9 cellular contexts compared by ENCODE assay signal in the genomic region with DNA sequence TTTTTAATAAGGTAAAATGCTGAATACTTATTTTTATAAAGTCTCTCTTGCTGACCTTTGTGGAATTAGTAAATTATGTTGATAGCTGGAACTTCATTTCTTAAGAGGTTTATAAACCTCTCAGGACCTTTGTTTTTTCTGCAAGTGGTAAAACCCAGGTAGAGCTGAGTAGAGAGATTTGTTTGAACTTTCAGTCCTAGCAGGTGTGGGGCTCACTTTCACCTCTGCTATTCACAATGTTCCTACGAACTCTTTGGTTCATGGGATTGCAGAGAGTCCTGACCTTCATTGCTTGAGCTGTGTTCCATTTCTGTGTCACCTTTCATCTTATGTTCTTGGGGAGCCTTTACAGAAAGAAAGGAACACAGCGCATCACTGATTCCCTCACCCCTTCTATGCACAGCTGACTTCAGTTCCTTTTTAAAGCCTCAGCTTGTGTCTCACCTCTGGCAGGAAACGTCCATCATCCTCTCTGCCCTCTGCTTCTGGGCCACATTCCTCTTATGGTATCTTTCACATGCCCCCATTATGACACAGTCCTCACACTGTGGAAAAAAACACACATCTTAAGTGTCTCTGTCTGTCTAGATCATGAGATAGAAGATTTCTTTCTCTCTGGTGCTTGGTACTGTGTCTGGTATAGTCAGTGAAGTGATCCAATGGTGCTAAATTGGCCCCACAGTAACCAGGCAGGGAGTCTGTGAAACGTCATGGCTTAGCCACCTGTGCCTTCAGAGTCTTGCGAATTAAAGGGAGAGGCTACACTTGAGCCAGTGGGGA.
DNase-seq lines count a peak whose midpoint lies in the region; ATAC-seq and TF ChIP-seq lines count a peak whose summit lies in the region.
"Had no signal": no experiment of that assay in that cellular context is flagged by ENCODE, and none has a peak within 500 bp of the region (broad histone marks: within the 10 kb centered on the region; RNA-seq: fewer than 3 reads in every experiment).

No MANE protein-coding gene starts in this region.

- DNase-seq in EH (ENCODE audit: low read depth) (peak; percentile 10), NCI-H2081 treated with DMSO at 0.1 percent for 48 hours (lab: John Stamatoyannopoulos, UW) (no peak), vagina (ENCODE audit: extremely low spot score in 2 of 2) (no peak), G401 (ENCODE audit: low spot score) (no peak), activated gamma-delta T cell (lab: John Stamatoyannopoulos, UW) (no peak)
- peak; percentile 8 for DNase-seq in activated naive CD8-positive, alpha-beta T cell treated with anti-CD3 and anti-CD28 coated beads for 36 hours

- peak overlapping the region; percentile 12 for H3K4me3 Mint-ChIP-seq in activated naive CD8-positive, alpha-beta T cell treated with anti-CD3 and anti-CD28 coated beads for 36 hours

- TF ChIP-seq POLR2A in vagina (IDR thresholded peaks at IDR 0.05), result no peak

- H3K27me3 ChIP-seq in vagina, result no peaks in the 10 kb centered on the region
- H3K27me3 ChIP-seq: SJSA1 had no signal

- in situ Hi-C loops in G401 (cut with HindIII; ENCODE audit: low sequenced_read_pairs), result no loop called here

- H3K27ac ChIP-seq in vagina, result no peak overlapping the region
- H3K27ac ChIP-seq: SJSA1 had no signal

- H3K9me3 ChIP-seq in vagina, result no peaks in the 10 kb centered on the region
- H3K9me3 ChIP-seq: SJSA1 had no signal

- no peaks in the 10 kb centered on the region for H3K9me3 Mint-ChIP-seq in activated naive CD8-positive, alpha-beta T cell treated with anti-CD3 and anti-CD28 coated beads for 36 hours

- H3K4me1 ChIP-seq in vagina, result no peaks in the 10 kb centered on the region
- H3K4me1 ChIP-seq: SJSA1 had no signal

- peaks cover 18% of the 10 kb centered on the region for H3K4me1 Mint-ChIP-seq in activated naive CD8-positive, alpha-beta T cell treated with anti-CD3 and anti-CD28 coated beads for 36 hours

- peaks cover 4% of the 10 kb centered on the region for H3K36me3 Mint-ChIP-seq in activated naive CD8-positive, alpha-beta T cell treated with anti-CD3 and anti-CD28 coated beads for 36 hours

- H3K36me3 ChIP-seq in vagina, result no peaks in the 10 kb centered on the region
- H3K36me3 ChIP-seq: SJSA1 had no signal

- no peak overlapping the region for H3K4me3 ChIP-seq in vagina
- H3K4me3 ChIP-seq: SJSA1 had no signal

- no peaks in the 10 kb centered on the region for H3K27me3 Mint-ChIP-seq in activated naive CD8-positive, alpha-beta T cell treated with anti-CD3 and anti-CD28 coated beads for 36 hours

- H3K27ac Mint-ChIP-seq in activated naive CD8-positive, alpha-beta T cell treated with anti-CD3 and anti-CD28 coated beads for 36 hours, result peak overlapping the region; percentile 91

- ATAC-seq in GM21381 (IDR thresholded peaks at IDR 0.05; ENCODE audit: unreplicated experiment) (peak; percentile 98), HG03442 (IDR thresholded peaks at IDR 0.05; ENCODE audit: unreplicated experiment) (peak; percentile 92)

- TF ChIP-seq CTCF in vagina (IDR thresholded peaks at IDR 0.05), result no peak

- intact Hi-C loops in vagina (cut with DNase I), result no loop called here

Comparison
In these comparisons a context has a peak if more than half of its experiments do, and no peak if none do; other contexts are left out.
1. DNase-seq: peak in EH (single experiment) and activated naive CD8-positive, alpha-beta T cell treated with anti-CD3 and anti-CD28 coated beads for 36 hours (single experiment); none in NCI-H2081 treated with DMSO at 0.1 percent for 48 hours (single experiment), vagina (0 of 2), G401 (single experiment) and activated gamma-delta T cell (single experiment).